Comparison of ENCODE assay signal across 8 cellular contexts in the genomic region with DNA sequence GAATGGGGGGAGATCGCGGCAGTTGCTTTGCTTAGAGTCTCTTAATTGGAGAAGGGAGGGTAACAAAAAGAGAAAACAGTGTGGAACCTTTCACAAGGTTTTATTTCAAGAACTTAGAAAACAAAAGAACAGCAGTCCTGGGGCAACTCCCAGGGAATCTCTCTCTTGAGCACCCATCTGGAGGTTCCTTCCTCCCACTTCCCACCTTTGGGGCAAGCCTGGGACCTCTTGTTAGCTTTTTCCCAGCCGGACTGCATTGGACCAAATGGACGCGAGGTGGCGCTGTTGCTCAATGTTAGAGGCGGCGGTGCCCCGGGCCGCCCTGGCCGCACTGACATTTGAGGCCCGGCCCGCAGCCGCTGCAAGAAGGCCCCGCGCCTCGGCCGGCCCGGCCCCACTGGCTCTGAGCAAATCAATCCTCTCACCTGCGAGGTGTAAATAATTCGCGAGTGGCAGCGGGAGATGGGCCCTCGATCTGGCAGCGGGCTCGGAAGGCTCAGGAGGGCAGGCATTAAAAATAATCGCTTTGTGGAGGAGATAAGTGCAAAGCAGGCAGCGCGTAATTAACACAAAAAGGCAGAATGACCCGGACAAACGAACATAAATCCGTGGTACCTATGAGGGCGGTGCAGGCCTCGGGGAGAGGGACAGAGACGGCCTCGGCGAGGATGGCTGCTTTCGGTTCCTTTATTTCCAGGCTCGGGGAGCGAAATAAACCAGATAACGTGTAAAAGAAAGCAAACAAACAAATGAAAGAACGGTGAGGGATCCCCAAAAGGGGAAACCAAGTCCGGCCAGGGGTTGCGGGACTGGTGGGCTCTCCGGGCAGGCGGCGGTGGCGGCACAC. TPM values are rescaled to one million over a fixed set of nuclear protein-coding genes. Genes with fewer than 3 reads are reported as not detected.
DNase-seq lines count a peak whose midpoint lies in the region; ATAC-seq, FAIRE-seq and TF ChIP-seq lines count a peak whose summit lies in the region.

No MANE protein-coding gene starts in this region.

- no peak overlapping the region for H3K4me3 ChIP-seq in WI38 (ENCODE audit: low read depth, low read length)
- H3K4me3 ChIP-seq in keratinocyte (ENCODE audit: control insufficient read depth in 2 of 3, extremely low read depth in 1 of 3, insufficient read depth in 2 of 3, low read depth in 1 of 3, low read length in 3 of 3): no peak overlapping the region

- DNase-seq in DMS153 treated with DMSO at 0.1 percent for 48 hours (lab: John Stamatoyannopoulos, UW; ENCODE audit: unreplicated experiment): peak; percentile 25
- DNase-seq in NCI-H146 treated with DMSO at 0.1 percent for 48 hours (lab: John Stamatoyannopoulos, UW; ENCODE audit: unreplicated experiment): peak; percentile 49
- peak; percentile 88 for DNase-seq in MCF 10A (ENCODE audit: unreplicated experiment)
- DNase-seq in keratinocyte (ENCODE audit: low read depth, low spot score): no peak
- DNase-seq in stimulated activated CD4-positive, alpha-beta T cell treated with anti-CD3 and anti-CD28 coated beads, Interleukin-12 subunit alpha, Interleukin-12 subunit beta, amount 100 ng/mL, for 48 hours (ENCODE audit: low read depth in 2 of 3, low spot score in 1 of 3): peak; percentile 71 to 84 (median 75)

- peak; percentile 76 for ATAC-seq in GM21825 (IDR thresholded peaks at IDR 0.05; ENCODE audit: unreplicated experiment)
- ATAC-seq in HG02938 (IDR thresholded peaks at IDR 0.05; ENCODE audit: unreplicated experiment): no peak

- no peaks in the 10 kb centered on the region for H3K27me3 Mint-ChIP-seq in MCF 10A (ENCODE audit: insufficient read depth, unreplicated experiment)

- H3K9me1 ChIP-seq in keratinocyte (ENCODE audit: control insufficient read depth, extremely low read depth, insufficient read depth, low read length): no peaks in the 10 kb centered on the region

- no peak overlapping the region for H3K27ac Mint-ChIP-seq in MCF 10A (ENCODE audit: low read depth, unreplicated experiment)

- no peak overlapping the region for H2AFZ ChIP-seq in keratinocyte (ENCODE audit: control insufficient read depth, low read length)

- no peak overlapping the region for H3K4me3 Mint-ChIP-seq in MCF 10A (ENCODE audit: unreplicated experiment)

- H4K20me1 ChIP-seq in keratinocyte (ENCODE audit: control insufficient read depth, extremely low read depth, insufficient read depth, low read length): no peaks in the 10 kb centered on the region

- BruUV-seq in MCF 10A (replicated peaks; lab: Mats Ljungman, UMichigan): no TSS peak

- peaks cover 25% of the 10 kb centered on the region for H3K4me1 Mint-ChIP-seq in MCF 10A (ENCODE audit: insufficient read depth, unreplicated experiment)

- H3K27me3 ChIP-seq in keratinocyte (ENCODE audit: control insufficient read depth, extremely low read depth, insufficient read depth, low read length): no peaks in the 10 kb centered on the region

- H3K27ac ChIP-seq in keratinocyte (ENCODE audit: control insufficient read depth, insufficient read depth, low read length): no peak overlapping the region

- peak overlapping the region; percentile 35 for H3K4me2 ChIP-seq in keratinocyte (ENCODE audit: control insufficient read depth, extremely low read depth, insufficient read depth, low read depth, low read length)

- CTCF ChIA-PET in MCF 10A (lab: Yijun Ruan, JAX): interaction anchor here (0.5 to 12.4 kb wide), 20 partner anchors 8 to 387 kb away, joined by 3 to 200 read pairs (median 4); a partner anchor contains a TSS

- POLR2A ChIA-PET in MCF 10A (lab: Yijun Ruan, JAX): interaction anchor here (0.6 to 3.1 kb wide), 10 partner anchors 11 to 1028 kb away, joined by 3 to 22 read pairs (median 6); a partner anchor contains a TSS

- H3K9me3 ChIP-seq in keratinocyte (ENCODE audit: control insufficient read depth, low read depth, low read length): no peaks in the 10 kb centered on the region

- peaks cover 9% of the 10 kb centered on the region for H3K36me3 Mint-ChIP-seq in MCF 10A (ENCODE audit: insufficient read depth, unreplicated experiment)

- peak overlapping the region; percentile 46 for H3K9ac ChIP-seq in keratinocyte (ENCODE audit: control insufficient read depth, extremely low read depth, insufficient read depth, low read length)

- H3K79me2 ChIP-seq in keratinocyte (ENCODE audit: control insufficient read depth, insufficient read depth, low read length): peaks cover 38% of the 10 kb centered on the region

- TF ChIP-seq CTCF in WI38 (IDR thresholded peaks at IDR 0.05; ENCODE audit: low read depth, low read length) (peak; percentile 66), MCF 10A (IDR thresholded peaks at IDR 0.05; ENCODE audit: unreplicated experiment) (peak; percentile 96), keratinocyte (optimal IDR thresholded peaks at IDR 0.05 in 1 of 3, IDR thresholded peaks at IDR 0.05 in 1 of 3, conservative IDR thresholded peaks at IDR 0.05 in 1 of 3; ENCODE audit: extremely low read depth in 1 of 3, insufficient read depth in 2 of 3, low read length in 3 of 3) (peak; percentile 84 to 93 (median 86))

- dilution Hi-C loops in keratinocyte (cut with MboI; ENCODE audit: extremely low pct_ligation_motif_present, low sequenced_read_pairs): no loop called here

- intact Hi-C loops in MCF 10A (cut with micrococcal nuclease): loop anchor here (1.0 to 10.0 kb wide), 6 partner anchors 15 to 359 kb away; a partner anchor contains a TSS

- peaks cover 16% of the 10 kb centered on the region for H3K4me1 ChIP-seq in keratinocyte (ENCODE audit: control insufficient read depth, extremely low read depth, insufficient read depth, low read length)

- peaks cover 2 to 6% of the 10 kb centered on the region in 2 experiments for H3K36me3 ChIP-seq in keratinocyte (ENCODE audit: control insufficient read depth in 2 of 2, extremely low read depth in 1 of 2, insufficient read depth in 2 of 2, low read length in 2 of 2)

- H3K9me3 Mint-ChIP-seq in MCF 10A (ENCODE audit: unreplicated experiment): no peaks in the 10 kb centered on the region

- FAIRE-seq in keratinocyte (lab: Jason Lieb, UNC): no peak

RNA-seq across cellular contexts. Expression of a gene that starts 2.7 kb away (rescaled TPM):
- 6.0 and 6.9 TPM in 2 replicates for total RNA-seq in MCF 10A (2022)
- polyA plus RNA-seq in keratinocyte: 1.8 to 3.8 TPM (median 2.0 TPM) in 3 replicates
- 2.1 TPM for polyA plus RNA-seq in keratinocyte (2011; ENCODE audit: low read depth)
- 3.3 TPM in 2 replicates for polyA plus RNA-seq in keratinocyte (2011; cell fraction: cytosol; rRNA removed)
- 4.2 and 4.7 TPM in 2 replicates for polyA plus RNA-seq in keratinocyte (2011; cell fraction: nucleus; rRNA removed)
- polyA plus RNA-seq in keratinocyte (2012; ENCODE audit: low replicate concordance): 2.0 and 3.3 TPM in 2 replicates
- 1.3 to 2.3 TPM (median 1.5 TPM) in 3 replicates for polyA minus RNA-seq in keratinocyte
- polyA minus RNA-seq in keratinocyte (2011; cell fraction: cytosol; rRNA and poly(A)+ RNA removed): 2.1 TPM
- 1.4 and 1.6 TPM in 2 replicates for polyA minus RNA-seq in keratinocyte (2011; cell fraction: nucleus; rRNA and poly(A)+ RNA removed)

RNA-seq across cellular contexts. Expression of a gene that starts 6.1 kb away (rescaled TPM):
- 5.2 and 6.0 TPM in 2 replicates for total RNA-seq in MCF 10A (2022)
- polyA plus RNA-seq in keratinocyte: 1.1 to 3.3 TPM (median 1.8 TPM) in 3 replicates
- 2.9 TPM for polyA plus RNA-seq in keratinocyte (2011; ENCODE audit: low read depth)
- polyA plus RNA-seq in keratinocyte (2011; cell fraction: cytosol; rRNA removed): 2.4 and 2.9 TPM in 2 replicates
- 3.1 and 3.7 TPM in 2 replicates for polyA plus RNA-seq in keratinocyte (2011; cell fraction: nucleus; rRNA removed)
- 3.5 and 4.4 TPM in 2 replicates for polyA plus RNA-seq in keratinocyte (2012; ENCODE audit: low replicate concordance)
- 0.23 to 1.4 TPM (median 0.90 TPM) in 3 replicates for polyA minus RNA-seq in keratinocyte
- 2.1 TPM for polyA minus RNA-seq in keratinocyte (2011; cell fraction: cytosol; rRNA and poly(A)+ RNA removed)
- 1.2 and 1.4 TPM in 2 replicates for polyA minus RNA-seq in keratinocyte (2011; cell fraction: nucleus; rRNA and poly(A)+ RNA removed)

RNA-seq across cellular contexts. Expression of a gene that starts 21.1 kb away (rescaled TPM):
- not detected in 2 replicates for total RNA-seq in MCF 10A (2022)
- 7.3 to 33.1 TPM (median 14.1 TPM) in 3 replicates for polyA plus RNA-seq in keratinocyte
- polyA plus RNA-seq in keratinocyte (2011; ENCODE audit: low read depth): 19.6 TPM
- 24.3 and 25.3 TPM in 2 replicates for polyA plus RNA-seq in keratinocyte (2011; cell fraction: cytosol; rRNA removed)
- 11.5 and 14.8 TPM in 2 replicates for polyA plus RNA-seq in keratinocyte (2011; cell fraction: nucleus; rRNA removed)
- polyA plus RNA-seq in keratinocyte (2012; ENCODE audit: low replicate concordance): 26.1 and 26.3 TPM in 2 replicates
- polyA minus RNA-seq in keratinocyte: 5.1 to 26.1 TPM (median 7.3 TPM) in 3 replicates
- polyA minus RNA-seq in keratinocyte (2011; cell fraction: cytosol; rRNA and poly(A)+ RNA removed): 21.1 TPM
- polyA minus RNA-seq in keratinocyte (2011; cell fraction: nucleus; rRNA and poly(A)+ RNA removed): 4.0 and 6.6 TPM in 2 replicates

RNA-seq across cellular contexts. Expression of a gene that starts 22.2 kb away (rescaled TPM):
- total RNA-seq in MCF 10A (2022): 7.1 and 11.5 TPM in 2 replicates
- polyA plus RNA-seq in keratinocyte: 3.7 to 5.6 TPM (median 4.7 TPM) in 3 replicates
- 4.3 TPM for polyA plus RNA-seq in keratinocyte (2011; ENCODE audit: low read depth)
- 3.6 and 4.6 TPM in 2 replicates for polyA plus RNA-seq in keratinocyte (2011; cell fraction: cytosol; rRNA removed)
- 9.2 and 13.8 TPM in 2 replicates for polyA plus RNA-seq in keratinocyte (2011; cell fraction: nucleus; rRNA removed)
- 2.9 and 6.1 TPM in 2 replicates for polyA plus RNA-seq in keratinocyte (2012; ENCODE audit: low replicate concordance)
- 3.5 to 4.5 TPM (median 4.0 TPM) in 3 replicates for polyA minus RNA-seq in keratinocyte
- 0.96 TPM for polyA minus RNA-seq in keratinocyte (2011; cell fraction: cytosol; rRNA and poly(A)+ RNA removed)
- polyA minus RNA-seq in keratinocyte (2011; cell fraction: nucleus; rRNA and poly(A)+ RNA removed): 2.5 and 2.9 TPM in 2 replicates

RNA-seq across cellular contexts. Expression of a gene that starts 26.8 kb away (rescaled TPM):
- total RNA-seq in MCF 10A (2022): 0.74 TPM in 1 of 2 replicates, not detected in the other
- 0.18 to 0.73 TPM (median 0.33 TPM) in 3 replicates for polyA plus RNA-seq in keratinocyte
- not detected for polyA plus RNA-seq in keratinocyte (2011; ENCODE audit: low read depth)
- polyA plus RNA-seq in keratinocyte (2011; cell fraction: cytosol; rRNA removed): 0.21 and 0.69 TPM in 2 replicates
- polyA plus RNA-seq in keratinocyte (2011; cell fraction: nucleus; rRNA removed): 0.59 and 0.97 TPM in 2 replicates
- 0.71 TPM in 1 of 2 replicates, not detected in the other for polyA plus RNA-seq in keratinocyte (2012; ENCODE audit: low replicate concordance)
- 0.13 to 1.1 TPM (median 0.42 TPM) in 3 replicates for polyA minus RNA-seq in keratinocyte
- polyA minus RNA-seq in keratinocyte (2011; cell fraction: cytosol; rRNA and poly(A)+ RNA removed): not detected
- 0.42 and 0.93 TPM in 2 replicates for polyA minus RNA-seq in keratinocyte (2011; cell fraction: nucleus; rRNA and poly(A)+ RNA removed)
